ENCODE assay signal across 10 cellular contexts in genomic region chr17:64007089-64007837, GRCh38. TPM values are rescaled to one million over a fixed set of nuclear protein-coding genes. Genes with fewer than 3 reads are reported as not detected.
DNase-seq lines count a peak whose midpoint lies in the region; ATAC-seq, FAIRE-seq and TF ChIP-seq lines count a peak whose summit lies in the region.
"Not testable (repeated sequence)": the region's sequence is repeated elsewhere in the genome, so short reads cannot be mapped to it uniquely, and the experiment has no call there.
"Had no signal": no experiment of that assay in that cellular context is flagged by ENCODE, and none has a peak within 500 bp of the region (broad histone marks: within the 10 kb centered on the region; RNA-seq: fewer than 3 reads in every experiment).

No MANE protein-coding gene starts in this region.

- H3K4me1 Mint-ChIP-seq in activated CD4-positive, alpha-beta memory T cell treated with anti-CD3 and anti-CD28 coated beads for 36 hours (ENCODE audit: low read depth), result peaks cover 53% of the 10 kb centered on the region
- H3K4me1 Mint-ChIP-seq in activated naive CD8-positive, alpha-beta T cell treated with anti-CD3 and anti-CD28 coated beads for 36 hours, result peaks cover 41% of the 10 kb centered on the region
- not testable (repeated sequence) for H3K4me1 Mint-ChIP-seq in type B pancreatic cell (ENCODE audit: unreplicated experiment)

- not testable (repeated sequence) for H2BK15ac ChIP-seq in H1 (ENCODE audit: low read length)

- CTCF ChIA-PET in activated CD4-positive, alpha-beta memory T cell treated with anti-CD3 and anti-CD28 coated beads for 36 hours (lab: Charles Lee), result interaction anchor here (1.4 to 3.7 kb wide), 4 partner anchors 10 to 19 kb away, joined by 3 to 16 read pairs (median 8); no protein-coding TSS in a partner anchor
- CTCF ChIA-PET in H1 (lab: Charles Lee; ENCODE audit: partially characterized antibody), result interaction anchor here (0.5 to 4.0 kb wide), 12 partner anchors 9 to 123 kb away, joined by 3 to 26 read pairs (median 4); partner anchors contain the start of genes CSHL1, GH1 and PRR29

- peak overlapping the region; percentile 85 for H2AFZ ChIP-seq in ACC112 (ENCODE audit: low read length, unreplicated experiment)
- H2AFZ ChIP-seq in H1 (ENCODE audit: low read length), result not testable (repeated sequence)
- peak overlapping the region; percentile 59 for H2AFZ ChIP-seq in osteoblast (ENCODE audit: low read length)

- not testable (repeated sequence) for H3K9ac ChIP-seq in H1 (replicated peaks in 1 of 4; ENCODE audit: extremely low read depth in 1 of 4, low read depth in 3 of 4, low read length in 3 of 4)

- POLR2A ChIA-PET in activated CD4-positive, alpha-beta memory T cell treated with anti-CD3 and anti-CD28 coated beads for 36 hours (lab: Charles Lee), result interaction anchor here (0.6 kb wide), 1 partner anchor 21 kb away, joined by 3 read pairs; no protein-coding TSS in a partner anchor
- POLR2A ChIA-PET in H1 (lab: Charles Lee; ENCODE audit: partially characterized antibody), result interaction anchor here (1.0 to 1.4 kb wide), 2 partner anchors 9 to 61 kb away, joined by 3 read pairs; partner anchors contain the start of gene PRR29

- in situ Hi-C loops in GM13977 (cut with MboI; ENCODE audit: low pct_unique_long_range_greater_than_20kb, low sequenced_read_pairs, unreplicated experiment), result not testable (repeated sequence)

- not testable (repeated sequence) for H3K18ac ChIP-seq in H1 (ENCODE audit: extremely low read depth, low read length)

- H3K36me3 ChIP-seq in ACC112 (ENCODE audit: insufficient read depth, low read length); H1 (ENCODE audit: control insufficient read depth in 2 of 4, insufficient read depth in 4 of 4, low read length in 3 of 4); osteoblast (ENCODE audit: insufficient read depth, low read length): not testable (repeated sequence)
- peaks cover 0 to 27% of the 10 kb centered on the region in 2 donors for H3K36me3 ChIP-seq in left lung

- H2BK12ac ChIP-seq in H1 (ENCODE audit: low read depth, low read length), result 0 out of 2 replicates have a peak overlapping the region, but pooled peaks have one; percentile 3

- not testable (repeated sequence) for H4K5ac ChIP-seq in H1 (ENCODE audit: insufficient read length, low read depth, low read length)

- not testable (repeated sequence) for FAIRE-seq in H1 (lab: Jason Lieb, UNC)

- not testable (repeated sequence) for TF ChIP-seq EP300 in H1 (IDR thresholded peaks at IDR 0.05; ENCODE audit: borderline replicate concordance in 1 of 2, low read depth in 2 of 2, low read length in 2 of 2)

- not testable (repeated sequence) for H3K56ac ChIP-seq in H1 (replicated peaks; ENCODE audit: insufficient read length, low read depth, low read length)

- H2BK20ac ChIP-seq in H1 (ENCODE audit: low read length), result not testable (repeated sequence)

- DNase-seq in GM13977 (ENCODE audit: low spot score) (peak; percentile 8), type B pancreatic cell (ENCODE audit: extremely low spot score, unreplicated experiment) (peak; percentile 37)
- peak; percentile 6 for DNase-seq in activated CD4-positive, alpha-beta memory T cell treated with anti-CD3 and anti-CD28 coated beads for 36 hours
- not testable (repeated sequence) for DNase-seq in activated naive CD8-positive, alpha-beta T cell treated with anti-CD3 and anti-CD28 coated beads for 36 hours; H1 (ENCODE audit: low read depth in 1 of 2, low spot score in 2 of 2); left lung; osteoblast (ENCODE audit: insufficient read length, low spot score, missing footprints)

- peaks cover 20% of the 10 kb centered on the region for H3K36me3 Mint-ChIP-seq in activated CD4-positive, alpha-beta memory T cell treated with anti-CD3 and anti-CD28 coated beads for 36 hours
- peaks cover 28% of the 10 kb centered on the region for H3K36me3 Mint-ChIP-seq in activated naive CD8-positive, alpha-beta T cell treated with anti-CD3 and anti-CD28 coated beads for 36 hours
- H3K36me3 Mint-ChIP-seq in type B pancreatic cell, result not testable (repeated sequence)

- H4K20me1 ChIP-seq in H1 (replicated peaks in 1 of 2; ENCODE audit: control insufficient read depth in 1 of 2, insufficient read depth in 2 of 2, low read length in 2 of 2); osteoblast (ENCODE audit: insufficient read depth, low read length): not testable (repeated sequence)

- not testable (repeated sequence) for TF ChIP-seq RAD21 in H1 (IDR thresholded peaks at IDR 0.05 in 1 of 2, conservative IDR thresholded peaks at IDR 0.05 in 1 of 2; ENCODE audit: low read depth in 2 of 2, low read length in 2 of 2)

- not testable (repeated sequence) for H2BK5ac ChIP-seq in H1 (ENCODE audit: low read depth, low read length)

- not testable (repeated sequence) for TF ChIP-seq POLR2A in H1 (IDR thresholded peaks at IDR 0.05; ENCODE audit: control extremely low read depth in 1 of 2, low read depth in 2 of 2, low read length in 2 of 2)

- TF ChIP-seq CTCF in GM13977 (IDR thresholded peaks at IDR 0.05; ENCODE audit: extremely low read depth, insufficient read depth, missing control alignments); H1 (IDR thresholded peaks at IDR 0.05; ENCODE audit: control extremely low read depth in 1 of 3, insufficient read depth in 1 of 3, low read depth in 1 of 3, low read length in 3 of 3); left lung (IDR thresholded peaks at IDR 0.05); osteoblast (IDR thresholded peaks at IDR 0.05; ENCODE audit: extremely low read depth, low read depth, low read length); type B pancreatic cell (conservative IDR thresholded peaks at IDR 0.05): not testable (repeated sequence)

- H3K4me2 ChIP-seq in H1 (ENCODE audit: insufficient read depth in 1 of 2, low read depth in 2 of 2, low read length in 2 of 2), result not testable (repeated sequence)
- H3K4me2 ChIP-seq in osteoblast (ENCODE audit: insufficient read depth, low read length), result peak overlapping the region; percentile 36

- H3K4ac ChIP-seq in H1 (replicated peaks; ENCODE audit: insufficient read length, low read depth, low read length), result peak overlapping the region; percentile 13

- H4K91ac ChIP-seq in H1 (replicated peaks; ENCODE audit: insufficient read length, low read length), result not testable (repeated sequence)

- WGBS in H1 (ENCODE audit: extremely low coverage in 1 of 2, insufficient coverage in 1 of 2, insufficient read length in 1 of 2, insufficient replicate concordance in 2 of 2, low coverage in 1 of 2, low lambda C conversion rate in 2 of 2, missing lambda C conversion rate in 1 of 2), 2 experiments, result 97% methylated on average over 4 of the region's 5 CpGs; no CpG with 5 or more reads in 1 of the 2 experiments

- ATAC-seq in left lung, result not testable (repeated sequence)

- H4K8ac ChIP-seq in H1 (ENCODE audit: extremely low read depth, insufficient read depth, low read length), result peak overlapping the region; percentile 14; the same call in 1 of the 2 replicates

- H3K27me3 Mint-ChIP-seq in activated CD4-positive, alpha-beta memory T cell treated with anti-CD3 and anti-CD28 coated beads for 36 hours; activated naive CD8-positive, alpha-beta T cell treated with anti-CD3 and anti-CD28 coated beads for 36 hours; type B pancreatic cell: not testable (repeated sequence)

- peak overlapping the region; percentile 45 for H3K27ac Mint-ChIP-seq in activated CD4-positive, alpha-beta memory T cell treated with anti-CD3 and anti-CD28 coated beads for 36 hours
- peak overlapping the region; percentile 38 for H3K27ac Mint-ChIP-seq in activated naive CD8-positive, alpha-beta T cell treated with anti-CD3 and anti-CD28 coated beads for 36 hours
- not testable (repeated sequence) for H3K27ac Mint-ChIP-seq in type B pancreatic cell

- H3K14ac ChIP-seq in H1 (ENCODE audit: insufficient read length), result not testable (repeated sequence)

- not testable (repeated sequence) for H3K23me2 ChIP-seq in H1 (ENCODE audit: low read depth, low read length)

- not testable (repeated sequence) for H3K4me3 ChIP-seq in ACC112 (ENCODE audit: low read depth, low read length); H1 (ENCODE audit: extremely low read depth in 1 of 4, insufficient read depth in 2 of 4, low read depth in 3 of 4, low read length in 4 of 4); left lung; osteoblast (ENCODE audit: insufficient read depth, low read length)

- H3K4me1 ChIP-seq in ACC112 (ENCODE audit: control insufficient read depth, insufficient read depth, low read length, unreplicated experiment), result peaks cover 50% of the 10 kb centered on the region
- H3K4me1 ChIP-seq in H1 (replicated peaks in 1 of 4; ENCODE audit: control insufficient read depth in 3 of 4, insufficient read depth in 4 of 4, low read length in 3 of 4), result peaks cover 0 to 10% (median 5%) of the 10 kb centered on the region in 4 experiments; a peak in 4 of 7 replicates
- peaks cover 21 to 58% of the 10 kb centered on the region in 2 donors for H3K4me1 ChIP-seq in left lung
- H3K4me1 ChIP-seq in osteoblast (ENCODE audit: insufficient read depth, low read length), result peaks cover 24% of the 10 kb centered on the region

- not testable (repeated sequence) for H3K79me2 ChIP-seq in ACC112 (ENCODE audit: control insufficient read depth, insufficient read depth, low read length, unreplicated experiment); H1 (ENCODE audit: control insufficient read depth in 1 of 2, insufficient read depth in 2 of 2, low read length in 2 of 2); osteoblast (ENCODE audit: insufficient read depth, low read length)

- not testable (repeated sequence) for H2AK5ac ChIP-seq in H1 (ENCODE audit: low read depth, low read length)

- not testable (repeated sequence) for H3K27me3 ChIP-seq in ACC112 (ENCODE audit: insufficient read depth, low read length); H1 (replicated peaks in 1 of 4; ENCODE audit: control insufficient read depth in 3 of 4, extremely low read depth in 1 of 4, insufficient read depth in 3 of 4, low read length in 3 of 4); left lung; osteoblast (ENCODE audit: insufficient read depth, low read length)

- not testable (repeated sequence) for H3K9me3 Mint-ChIP-seq in activated CD4-positive, alpha-beta memory T cell treated with anti-CD3 and anti-CD28 coated beads for 36 hours; activated naive CD8-positive, alpha-beta T cell treated with anti-CD3 and anti-CD28 coated beads for 36 hours; type B pancreatic cell

- not testable (repeated sequence) for H3K9me3 ChIP-seq in H1 (ENCODE audit: insufficient read depth in 2 of 2, low read depth in 1 of 2, low read length in 1 of 2); left lung; osteoblast (ENCODE audit: low read depth, low read length)

- H3K23ac ChIP-seq in H1 (ENCODE audit: insufficient read length), result not testable (repeated sequence)

- intact Hi-C loops in activated CD4-positive, alpha-beta memory T cell treated with anti-CD3 and anti-CD28 coated beads for 36 hours (cut with micrococcal nuclease); left lung (cut with DNase I): not testable (repeated sequence)

- not testable (repeated sequence) for H3K4me3 Mint-ChIP-seq in activated CD4-positive, alpha-beta memory T cell treated with anti-CD3 and anti-CD28 coated beads for 36 hours; activated naive CD8-positive, alpha-beta T cell treated with anti-CD3 and anti-CD28 coated beads for 36 hours; type B pancreatic cell

- H3K27ac ChIP-seq in ACC112 (ENCODE audit: low read depth, low read length); H1 (ENCODE audit: low read depth, low read length); osteoblast (ENCODE audit: low read depth, low read length): not testable (repeated sequence)
- peak overlapping the region; percentile 42 to 61 for H3K27ac ChIP-seq in left lung

- not testable (repeated sequence) for H3K79me1 ChIP-seq in H1 (ENCODE audit: low read depth, low read length)

- H2BK120ac ChIP-seq in H1 (replicated peaks; ENCODE audit: low read depth, low read length), result not testable (repeated sequence)

RNA-seq across cellular contexts. Expression of gene PRR29, which starts 9.1 kb away (rescaled TPM):
- total RNA-seq in activated CD4-positive, alpha-beta memory T cell treated with anti-CD3 and anti-CD28 coated beads for 36 hours, result 1 to 10 TPM; 2.0 to 3.4 TPM
- total RNA-seq in activated naive CD8-positive, alpha-beta T cell treated with anti-CD3 and anti-CD28 coated beads for 36 hours, result under 1 TPM; 0.36 to 0.93 TPM
- total RNA-seq in H1 (2021; fragmentation: NEBNext Ultra II Directional; extraction: Animal tissue kit (Norgen Biotek cat#: 25700)), result 0.61 and 0.67 TPM in 2 replicates
- polyA plus RNA-seq in H1 (2011; rRNA removed), result 0.83 and 0.96 TPM in 2 replicates
- polyA plus RNA-seq in H1 (2011; cell fraction: cytosol; rRNA removed), result 0.39 TPM
- 1.7 TPM for polyA plus RNA-seq in H1 (2011; cell fraction: nucleus; rRNA removed)
- 0.35 to 0.48 TPM (median 0.41 TPM) in 4 replicates for polyA plus RNA-seq in H1 (2012, experiment 1 of 2)
- 0.43 TPM for polyA plus RNA-seq in H1 (2012, experiment 2 of 2)
- 0.59 TPM for polyA plus RNA-seq in H1 (2013, experiment 1 of 2)
- 0.42 TPM for polyA plus RNA-seq in H1 (2013, experiment 2 of 2)
- polyA minus RNA-seq in H1 (2011; rRNA and poly(A)+ RNA removed), result 0.28 and 0.41 TPM in 2 replicates
- not detected for polyA minus RNA-seq in H1 (2011; cell fraction: cytosol; rRNA and poly(A)+ RNA removed)
- polyA minus RNA-seq in H1 (2011; cell fraction: nucleus; rRNA and poly(A)+ RNA removed), result 1.4 TPM
- 1 to 10 TPM; 1.0 to 5.0 TPM for total RNA-seq in left lung
- 0.36 and 0.88 TPM in 2 replicates for total RNA-seq in osteoblast
- 0.45 and 4.2 TPM in 2 replicates for total RNA-seq in type B pancreatic cell (ENCODE audit: low replicate concordance)
- total RNA-seq: activated B cell treated with CpG ODN at 0.5 μM for 24 hours had no signal

RNA-seq across cellular contexts. Expression of gene ICAM2, which starts 13.2 kb away (rescaled TPM):
- total RNA-seq in activated CD4-positive, alpha-beta memory T cell treated with anti-CD3 and anti-CD28 coated beads for 36 hours, result 10 to 100 TPM; 65.0 to 66.7 TPM
- 10 to 100 TPM; 52.9 to 54.5 TPM for total RNA-seq in activated naive CD8-positive, alpha-beta T cell treated with anti-CD3 and anti-CD28 coated beads for 36 hours
- total RNA-seq in H1 (2021; fragmentation: NEBNext Ultra II Directional; extraction: Animal tissue kit (Norgen Biotek cat#: 25700)), result 0.45 TPM in 1 of 2 replicates, not detected in the other
- polyA plus RNA-seq in H1 (2011; rRNA removed), result 0.63 and 0.77 TPM in 2 replicates
- polyA plus RNA-seq in H1 (2011; cell fraction: cytosol; rRNA removed), result 0.44 TPM
- polyA plus RNA-seq in H1 (2011; cell fraction: nucleus; rRNA removed), result 0.60 TPM
- 0.27 to 0.81 TPM (median 0.46 TPM) in 3 of 4 replicates, not detected in the other for polyA plus RNA-seq in H1 (2012, experiment 1 of 2)
- 0.47 TPM for polyA plus RNA-seq in H1 (2012, experiment 2 of 2)
- 0.18 TPM for polyA plus RNA-seq in H1 (2013, experiment 1 of 2)
- polyA plus RNA-seq in H1 (2013, experiment 2 of 2), result 0.24 TPM
- polyA minus RNA-seq in H1 (2011; rRNA and poly(A)+ RNA removed), result 0.51 and 1.6 TPM in 2 replicates
- polyA minus RNA-seq in H1 (2011; cell fraction: cytosol; rRNA and poly(A)+ RNA removed), result not detected
- not detected for polyA minus RNA-seq in H1 (2011; cell fraction: nucleus; rRNA and poly(A)+ RNA removed)
- total RNA-seq in left lung (10 to 100 TPM; 32.3 to 46.9 TPM), osteoblast (6.5 and 8.5 TPM in 2 replicates), type B pancreatic cell (ENCODE audit: low replicate concordance) (1.2 TPM in 1 of 2 replicates, not detected in the other)

RNA-seq across cellular contexts. Expression of gene SCN4A, which starts 34.5 kb away (rescaled TPM):
- total RNA-seq in activated CD4-positive, alpha-beta memory T cell treated with anti-CD3 and anti-CD28 coated beads for 36 hours, result under 1 TPM; 0.33 to 0.75 TPM
- under 1 TPM; 0.14 to 0.31 TPM for total RNA-seq in activated naive CD8-positive, alpha-beta T cell treated with anti-CD3 and anti-CD28 coated beads for 36 hours
- total RNA-seq in H1 (2021; fragmentation: NEBNext Ultra II Directional; extraction: Animal tissue kit (Norgen Biotek cat#: 25700)), result 6.6 and 8.5 TPM in 2 replicates
- polyA plus RNA-seq in H1 (2011; rRNA removed), result 5.0 and 8.1 TPM in 2 replicates
- 6.5 TPM for polyA plus RNA-seq in H1 (2011; cell fraction: cytosol; rRNA removed)
- polyA plus RNA-seq in H1 (2011; cell fraction: nucleus; rRNA removed), result 22.4 TPM
- 4.5 to 9.2 TPM (median 9.0 TPM) in 4 replicates for polyA plus RNA-seq in H1 (2012, experiment 1 of 2)
- polyA plus RNA-seq in H1 (2012, experiment 2 of 2), result 5.9 TPM
- 4.2 TPM for polyA plus RNA-seq in H1 (2013, experiment 1 of 2)
- 3.6 TPM for polyA plus RNA-seq in H1 (2013, experiment 2 of 2)
- polyA minus RNA-seq in H1 (2011; rRNA and poly(A)+ RNA removed), result 27.3 and 39.8 TPM in 2 replicates
- 18.9 TPM for polyA minus RNA-seq in H1 (2011; cell fraction: cytosol; rRNA and poly(A)+ RNA removed)
- 39.2 TPM for polyA minus RNA-seq in H1 (2011; cell fraction: nucleus; rRNA and poly(A)+ RNA removed)
- under 1 TPM; 0.05 to 0.17 TPM for total RNA-seq in left lung
- under 0.01 TPM in 1 of 2 replicates, not detected in the other for total RNA-seq in osteoblast
- 0.39 TPM in 1 of 2 replicates, not detected in the other for total RNA-seq in type B pancreatic cell (ENCODE audit: low replicate concordance)
- total RNA-seq: fibroblast of villous mesenchyme had no signal
